ENCODE assay signal across 10 cellular contexts in the genomic region with DNA sequence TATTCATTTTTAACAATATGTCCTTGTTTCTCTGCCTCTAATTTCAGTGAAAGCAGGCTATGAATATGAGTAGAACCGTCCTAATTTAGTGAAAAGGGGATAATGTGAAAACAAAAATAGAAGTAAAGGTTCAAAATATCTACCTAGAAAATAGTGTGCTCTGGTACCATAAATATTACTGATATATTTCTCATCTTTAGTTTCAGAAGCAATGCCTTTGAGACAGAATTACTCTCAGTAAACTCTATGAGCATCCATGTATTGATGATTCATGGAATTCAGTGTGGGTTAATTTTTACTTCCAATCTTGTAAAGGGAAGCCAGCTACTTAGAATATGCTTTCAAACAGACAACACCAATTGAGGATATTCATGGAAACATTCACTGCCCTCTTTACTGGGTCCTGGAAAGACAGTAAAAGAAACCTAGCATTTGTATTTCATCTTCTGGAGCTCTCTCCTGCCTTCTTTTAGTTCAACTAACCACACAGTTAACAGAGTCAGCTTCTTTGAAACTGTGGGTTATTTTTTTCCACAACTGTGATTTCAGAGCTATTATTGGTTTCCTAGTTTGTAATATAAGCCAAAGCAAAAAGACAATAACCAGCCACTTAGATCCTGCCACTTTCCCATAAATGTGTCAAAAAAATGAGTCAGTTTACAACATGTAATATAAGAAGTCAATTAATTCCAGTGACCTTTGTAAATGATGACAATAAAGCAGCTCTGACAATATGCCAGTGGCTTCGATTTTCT. TPM values are rescaled to one million over a fixed set of nuclear protein-coding genes. Genes with fewer than 3 reads are reported as not detected.
DNase-seq lines count a peak whose midpoint lies in the region; ATAC-seq lines count a peak whose summit lies in the region.
"Had no signal": no experiment of that assay in that cellular context is flagged by ENCODE, and none has a peak within 500 bp of the region (broad histone marks: within the 10 kb centered on the region; RNA-seq: fewer than 3 reads in every experiment).

No MANE protein-coding gene starts in this region.

- H3K27me3 Mint-ChIP-seq in activated CD8-positive, alpha-beta memory T cell treated with anti-CD3 and anti-CD28 coated beads, Interleukin-2, amount 10 ng/mL, durations not matched to agents 7 days and 5 days = no peaks in the 10 kb centered on the region
- H3K27me3 Mint-ChIP-seq in stimulated activated naive CD8-positive, alpha-beta T cell treated with anti-CD3 and anti-CD28 coated beads, Interleukin-15, amount 100 ng/mL, for 72 hours = no peaks in the 10 kb centered on the region

- peak overlapping the region; percentile 87 for H3K27ac Mint-ChIP-seq in activated CD8-positive, alpha-beta memory T cell treated with anti-CD3 and anti-CD28 coated beads, Interleukin-2, amount 10 ng/mL, durations not matched to agents 7 days and 5 days
- peak overlapping the region; percentile 86 to 99 for H3K27ac Mint-ChIP-seq in stimulated activated naive CD8-positive, alpha-beta T cell treated with anti-CD3 and anti-CD28 coated beads, Interleukin-15, amount 100 ng/mL, for 72 hours

- peak; percentile 7 for ATAC-seq in activated CD8-positive, alpha-beta memory T cell treated with anti-CD3 and anti-CD28 coated beads, Interleukin-2, amount 10 ng/mL, durations not matched to agents 7 days and 5 days
- peak; percentile 65 for ATAC-seq in HG03378 (IDR thresholded peaks at IDR 0.05; ENCODE audit: unreplicated experiment)
- peak; percentile 52 for ATAC-seq in stimulated activated naive CD8-positive, alpha-beta T cell treated with anti-CD3 and anti-CD28 coated beads, Interleukin-15, amount 100 ng/mL, for 72 hours
- ATAC-seq: Panc1 had no signal

- peak overlapping the region; percentile 91 for H3K4me3 Mint-ChIP-seq in activated CD8-positive, alpha-beta memory T cell treated with anti-CD3 and anti-CD28 coated beads, Interleukin-2, amount 10 ng/mL, durations not matched to agents 7 days and 5 days
- H3K4me3 Mint-ChIP-seq in stimulated activated naive CD8-positive, alpha-beta T cell treated with anti-CD3 and anti-CD28 coated beads, Interleukin-15, amount 100 ng/mL, for 72 hours = peak overlapping the region; percentile 84 to 97

- peaks cover 58% of the 10 kb centered on the region for H3K4me1 Mint-ChIP-seq in activated CD8-positive, alpha-beta memory T cell treated with anti-CD3 and anti-CD28 coated beads, Interleukin-2, amount 10 ng/mL, durations not matched to agents 7 days and 5 days
- H3K4me1 Mint-ChIP-seq in stimulated activated naive CD8-positive, alpha-beta T cell treated with anti-CD3 and anti-CD28 coated beads, Interleukin-15, amount 100 ng/mL, for 72 hours = peaks cover 32% of the 10 kb centered on the region

- H3K9me3 Mint-ChIP-seq in activated CD8-positive, alpha-beta memory T cell treated with anti-CD3 and anti-CD28 coated beads, Interleukin-2, amount 10 ng/mL, durations not matched to agents 7 days and 5 days (ENCODE audit: low read depth) = no peaks in the 10 kb centered on the region
- no peaks in the 10 kb centered on the region for H3K9me3 Mint-ChIP-seq in stimulated activated naive CD8-positive, alpha-beta T cell treated with anti-CD3 and anti-CD28 coated beads, Interleukin-15, amount 100 ng/mL, for 72 hours

- H3K36me3 Mint-ChIP-seq in activated CD8-positive, alpha-beta memory T cell treated with anti-CD3 and anti-CD28 coated beads, Interleukin-2, amount 10 ng/mL, durations not matched to agents 7 days and 5 days = peaks cover 52% of the 10 kb centered on the region

- peak overlapping the region; percentile 61 for H3K27ac ChIP-seq in angular gyrus (ENCODE audit: low read depth, low read length)
- H3K27ac ChIP-seq: C4-2B had no signal

- CTCF ChIA-PET in activated CD8-positive, alpha-beta memory T cell treated with anti-CD3 and anti-CD28 coated beads, Interleukin-2, amount 10 ng/mL, durations not matched to agents 7 days and 5 days (lab: Charles Lee) = interaction anchor here (0.8 to 3.9 kb wide), 6 partner anchors 9 to 115 kb away, joined by 3 to 18 read pairs (median 4); no protein-coding TSS in a partner anchor

- DNase-seq in activated CD8-positive, alpha-beta memory T cell treated with anti-CD3 and anti-CD28 coated beads, Interleukin-2, amount 10 ng/mL, durations not matched to agents 7 days and 5 days = no peak
- DNase-seq in activated CD8-positive, alpha-beta memory T cell treated with anti-CD3 and anti-CD28 coated beads, Interleukin-2, amount 50 U/mL, for 4 hours = no peak
- no peak for DNase-seq in stimulated activated naive CD8-positive, alpha-beta T cell treated with anti-CD3 and anti-CD28 coated beads, Interleukin-15, amount 100 ng/mL, for 72 hours
- no peak for DNase-seq in NCI-H1694 treated with DMSO at 0.1 percent for 48 hours (lab: John Stamatoyannopoulos, UW)
- no peak for DNase-seq in cerebellum (ENCODE audit: low spot score)
- DNase-seq in hepatic stellate cell (ENCODE audit: low spot score) = no peak

RNA-seq across cellular contexts. Expression of a gene that starts 1.7 kb away (rescaled TPM):
- total RNA-seq in activated CD8-positive, alpha-beta memory T cell treated with anti-CD3 and anti-CD28 coated beads, Interleukin-2, amount 10 ng/mL, durations not matched to agents 7 days and 5 days = 100 to 1,000 TPM in 1 of 2 experiments, 10 to 100 TPM in 1; 82.3 to 154 TPM
- 108 TPM for total RNA-seq in cerebellum

Comparison
In these comparisons a context has a peak if more than half of its experiments do, and no peak if none do; other contexts are left out.
1. ATAC-seq: peak in every context shown above with its lines; median percentile 65 in HG03378; 52 in stimulated activated naive CD8-positive, alpha-beta T cell treated with anti-CD3 and anti-CD28 coated beads, Interleukin-15, amount 100 ng/mL, for 72 hours; 7 in activated CD8-positive, alpha-beta memory T cell treated with anti-CD3 and anti-CD28 coated beads, Interleukin-2, amount 10 ng/mL, durations not matched to agents 7 days and 5 days.